1 cellular context compared by ENCODE assay signal in genomic region chr6:112034236-112034990, GRCh38.
TF ChIP-seq lines count a peak whose summit lies in the region.

No MANE protein-coding gene starts in this region.

TF ChIP-seq in HepG2, 621 proteins besides CTCF, POLR2A, EP300 and RAD21:
- TF ChIP-seq ZNF614 (CRISPR knock-in tag; IDR thresholded peaks at IDR 0.05; ENCODE audit: borderline replicate concordance), result no peak
- TF ChIP-seq GMEB1 (CRISPR knock-in tag; IDR thresholded peaks at IDR 0.05; ENCODE audit: borderline replicate concordance), result no peak
- no peak for TF ChIP-seq ZSCAN25 (CRISPR knock-in tag; IDR thresholded peaks at IDR 0.05)
- no peak for TF ChIP-seq NCOR1 (IDR thresholded peaks at IDR 0.05; ENCODE audit: borderline replicate concordance, low read length)
- TF ChIP-seq ATF4 (CRISPR knock-in tag; IDR thresholded peaks at IDR 0.05), result no peak
- no peak for TF ChIP-seq SIX1 (CRISPR knock-in tag; IDR thresholded peaks at IDR 0.05; ENCODE audit: borderline replicate concordance)
- TF ChIP-seq ZFP1 (CRISPR knock-in tag; IDR thresholded peaks at IDR 0.05), result no peak
- TF ChIP-seq CENPBD1 (CRISPR knock-in tag; IDR thresholded peaks at IDR 0.05; ENCODE audit: borderline replicate concordance, low read depth), result no peak
- TF ChIP-seq PAF1 (CRISPR knock-in tag; IDR thresholded peaks at IDR 0.05), result no peak
- TF ChIP-seq KLF12 (CRISPR knock-in tag; IDR thresholded peaks at IDR 0.05; ENCODE audit: borderline replicate concordance), result no peak
TF ChIP-seq in HepG2: peak in this region for 0.
